ENCODE assay signal across 8 cellular contexts in genomic region chr6:1792989-1793388, GRCh38.
DNase-seq lines count a peak whose midpoint lies in the region; ATAC-seq, FAIRE-seq and TF ChIP-seq lines count a peak whose summit lies in the region.

No MANE protein-coding gene starts in this region.

- no peak overlapping the region for H2AFZ ChIP-seq in HCT116 (ENCODE audit: low read depth, low read length, poor library complexity, severe bottlenecking)

- no peak overlapping the region for H3K9ac ChIP-seq in HCT116 (ENCODE audit: low read length)

- BruUV-seq in HCT116 (replicated peaks; lab: Mats Ljungman, UMichigan), result no TSS peak

- no peaks in the 10 kb centered on the region for H3K27me3 ChIP-seq in HCT116 (ENCODE audit: insufficient read depth, low read length)
- H3K27me3 ChIP-seq in heart right ventricle, result no peaks in the 10 kb centered on the region

- WGBS in heart right ventricle, 2 donors, result 61 to 67% methylated on average over 3 of the region's 3 CpGs

- DNase-seq in D721Med (ENCODE audit: insufficient read length, low spot score) (no peak), HCT116 (ENCODE audit: low read depth, low spot score) (peak; percentile 26), RPMI8226 (peak; percentile 70), glutamatergic neuron (peak; percentile 50), occipital lobe (lab: John Stamatoyannopoulos, UW) (no peak), heart right ventricle (no peak), posterior cingulate gyrus (no peak)
- DNase-seq in natural killer cell treated with Interleukin-12 subunit alpha and Interleukin-12 subunit beta and Interleukin-15 and Interleukin-18, amount 100 ng/mL, for 72 hours (ENCODE audit: low spot score), result no peak

- ATAC-seq in HCT116 (peak; percentile 94), heart right ventricle (no peak)
- no peak for ATAC-seq in natural killer cell treated with Interleukin-12 subunit alpha and Interleukin-12 subunit beta and Interleukin-15 and Interleukin-18, amount 100 ng/mL, for 72 hours

- CTCF ChIA-PET in HCT116 (lab: Charles Lee), result no interaction called here

- H3K9me3 Mint-ChIP-seq in glutamatergic neuron (ENCODE audit: unreplicated experiment), result no peaks in the 10 kb centered on the region
- no peaks in the 10 kb centered on the region for H3K9me3 Mint-ChIP-seq in natural killer cell treated with Interleukin-12 subunit alpha and Interleukin-12 subunit beta and Interleukin-15 and Interleukin-18, amount 100 ng/mL, for 72 hours

- no peaks in the 10 kb centered on the region for H3K9me2 ChIP-seq in HCT116 (ENCODE audit: insufficient read depth)

- no peaks in the 10 kb centered on the region for H3K27me3 Mint-ChIP-seq in glutamatergic neuron (ENCODE audit: unreplicated experiment)
- H3K27me3 Mint-ChIP-seq in natural killer cell treated with Interleukin-12 subunit alpha and Interleukin-12 subunit beta and Interleukin-15 and Interleukin-18, amount 100 ng/mL, for 72 hours, result peaks cover 10 to 12% of the 10 kb centered on the region in 2 donors

- RAD21 ChIA-PET in HCT116 (lab: Charles Lee; ENCODE audit: low non-redundant PET in 1 of 2, low total read pairs in 2 of 2, uncharacterized antibody in 2 of 2, unreplicated experiment in 2 of 2), result no interaction called here

- TF ChIP-seq CTCF in D721Med (IDR thresholded peaks at IDR 0.05; ENCODE audit: insufficient read depth, missing control alignments) (peak; percentile 41), HCT116 (IDR thresholded peaks at IDR 0.05 in 2 of 3, conservative IDR thresholded peaks at IDR 0.05 in 1 of 3; ENCODE audit: borderline replicate concordance in 1 of 3, insufficient read depth in 1 of 3, low read depth in 2 of 3, low read length in 2 of 3) (peak in 2 of 3 experiments; percentile 43 to 51; a peak in 4 of 6 replicates), glutamatergic neuron (IDR thresholded peaks at IDR 0.05; ENCODE audit: partially characterized antibody, unreplicated experiment) (no peak), heart right ventricle (IDR thresholded peaks at IDR 0.05) (peak in 1 of 9 donors; percentile 12)

- H3K27ac Mint-ChIP-seq in glutamatergic neuron (ENCODE audit: unreplicated experiment), result no peak overlapping the region
- no peak overlapping the region for H3K27ac Mint-ChIP-seq in natural killer cell treated with Interleukin-12 subunit alpha and Interleukin-12 subunit beta and Interleukin-15 and Interleukin-18, amount 100 ng/mL, for 72 hours

- no peaks in the 10 kb centered on the region for H3K79me2 ChIP-seq in HCT116 (ENCODE audit: insufficient read depth, low read length)

- H3K27ac ChIP-seq in HCT116 (ENCODE audit: low read depth, low read length) (no peak overlapping the region), heart right ventricle (no peak overlapping the region)

- H3K4me2 ChIP-seq in HCT116 (ENCODE audit: low read length), result no peak overlapping the region

- POLR2A ChIA-PET in HCT116 (lab: Charles Lee), result no interaction called here

- no peaks in the 10 kb centered on the region for H3K36me3 Mint-ChIP-seq in glutamatergic neuron (ENCODE audit: unreplicated experiment)
- no peaks in the 10 kb centered on the region for H3K36me3 Mint-ChIP-seq in natural killer cell treated with Interleukin-12 subunit alpha and Interleukin-12 subunit beta and Interleukin-15 and Interleukin-18, amount 100 ng/mL, for 72 hours

- 0 out of 2 replicates have a peak, but pooled peaks have one; percentile 29 for TF ChIP-seq RAD21 in HCT116 (IDR thresholded peaks at IDR 0.05; ENCODE audit: low read depth)

- intact Hi-C loops in HCT116 (cut with micrococcal nuclease) (no loop called here), heart right ventricle (cut with DNase I) (no loop called here), posterior cingulate gyrus (cut with DNase I) (no loop called here)

- no peaks in the 10 kb centered on the region for H3K36me3 ChIP-seq in HCT116 (ENCODE audit: control insufficient read depth in 1 of 2, insufficient read depth in 2 of 2, low read length in 2 of 2)
- no peaks in the 10 kb centered on the region for H3K36me3 ChIP-seq in heart right ventricle

- no peaks in the 10 kb centered on the region for H3K4me1 Mint-ChIP-seq in glutamatergic neuron (ENCODE audit: low read depth, unreplicated experiment)
- H3K4me1 Mint-ChIP-seq in natural killer cell treated with Interleukin-12 subunit alpha and Interleukin-12 subunit beta and Interleukin-15 and Interleukin-18, amount 100 ng/mL, for 72 hours (ENCODE audit: low read depth in 2 of 2), result no peaks in the 10 kb centered on the region

- H3K4me3 Mint-ChIP-seq in glutamatergic neuron (ENCODE audit: unreplicated experiment), result no peak overlapping the region
- no peak overlapping the region for H3K4me3 Mint-ChIP-seq in natural killer cell treated with Interleukin-12 subunit alpha and Interleukin-12 subunit beta and Interleukin-15 and Interleukin-18, amount 100 ng/mL, for 72 hours

- no peaks in the 10 kb centered on the region for H4K20me1 ChIP-seq in HCT116 (ENCODE audit: insufficient read depth)

- H3K9me3 ChIP-seq in HCT116 (ENCODE audit: control insufficient read depth in 1 of 2, insufficient read depth in 1 of 2, low read depth in 1 of 2, low read length in 2 of 2) (no peaks in the 10 kb centered on the region), heart right ventricle (no peaks in the 10 kb centered on the region)

- FAIRE-seq in D721Med (lab: Jason Lieb, UNC), result no peak

- H3K4me3 ChIP-seq in HCT116 (replicated peaks in 1 of 2; ENCODE audit: low read depth in 1 of 2, low read length in 2 of 2) (no peak overlapping the region), heart right ventricle (no peak overlapping the region)

- no peak for TF ChIP-seq POLR2A in HCT116 (IDR thresholded peaks at IDR 0.05; ENCODE audit: borderline replicate concordance, extremely low read depth, insufficient read depth, insufficient read length)

- no peaks in the 10 kb centered on the region for H3K4me1 ChIP-seq in HCT116 (ENCODE audit: control insufficient read depth in 1 of 2, insufficient read depth in 2 of 2, low read length in 2 of 2)
- H3K4me1 ChIP-seq in heart right ventricle, result peaks cover 0 to 22% (median 5%) of the 10 kb centered on the region in 9 donors

TF ChIP-seq in HCT116, 20 proteins besides CTCF, POLR2A, EP300 and RAD21:
- TF ChIP-seq SP1 (IDR thresholded peaks at IDR 0.05; ENCODE audit: low read depth) (no peak), POLR2AphosphoS5 (IDR thresholded peaks at IDR 0.05; ENCODE audit: low read depth, low read length) (no peak), YY1 (IDR thresholded peaks at IDR 0.05; ENCODE audit: extremely low read depth, insufficient replicate concordance, low read depth, low read length) (no peak), CEBPB (IDR thresholded peaks at IDR 0.05; ENCODE audit: low read depth) (no peak)

Comparison
In these comparisons a context has a peak if more than half of its experiments do, and no peak if none do; other contexts are left out.
1. DNase-seq: peak in HCT116 (single experiment), RPMI8226 (single experiment) and glutamatergic neuron (single experiment); none in D721Med (single experiment), occipital lobe (single experiment), heart right ventricle (0 of 2), natural killer cell treated with Interleukin-12 subunit alpha and Interleukin-12 subunit beta and Interleukin-15 and Interleukin-18, amount 100 ng/mL, for 72 hours (single experiment) and posterior cingulate gyrus (0 of 10).